In the genomic region with DNA sequence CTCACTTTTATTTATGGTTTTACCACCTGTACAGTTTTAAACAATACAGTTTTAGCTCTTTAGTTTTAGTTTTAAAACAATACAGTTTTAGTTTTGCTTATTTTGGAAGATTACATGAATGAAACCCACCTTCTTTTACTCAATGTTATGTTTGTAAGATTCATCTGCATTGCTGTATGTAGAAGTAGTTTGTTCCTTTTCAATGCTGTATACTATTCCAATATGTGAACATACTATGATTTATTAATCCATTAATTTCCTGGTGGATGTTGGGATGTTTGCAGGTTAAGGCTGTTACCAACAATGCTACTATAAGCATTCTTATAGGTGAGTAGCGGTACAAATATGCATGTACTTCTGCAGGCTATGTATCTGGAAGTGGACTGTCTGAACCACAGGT, we compare ENCODE assay signal across 20 cellular contexts. TPM values are rescaled to one million over a fixed set of nuclear protein-coding genes. Genes with fewer than 3 reads are reported as not detected.
"Had no signal": no experiment of that assay in that cellular context is flagged by ENCODE, and none has a peak within 500 bp of the region (broad histone marks: within the 10 kb centered on the region; RNA-seq: fewer than 3 reads in every experiment).

No MANE protein-coding gene starts in this region.

- H3K4me3 Mint-ChIP-seq: neural crest cell; stimulated activated memory B cell treated with anti-CD40 and anti-IgM and Interleukin-4, amounts not matched to agents 10 μg/mL and 1 μg/mL and 100 μg/mL, for 72 hours; stimulated activated naive CD8-positive, alpha-beta T cell treated with anti-CD3 and anti-CD28 coated beads, Interleukin-15, Interleukin-2, amounts not matched to agents 100 ng/mL and 50 ng/mL, for 24 hours had no signal

- H3K27me3 Mint-ChIP-seq: naive thymus-derived CD4-positive, alpha-beta T cell; stimulated activated naive CD8-positive, alpha-beta T cell treated with anti-CD3 and anti-CD28 coated beads, Interleukin-15, Interleukin-2, amounts not matched to agents 100 ng/mL and 50 ng/mL, for 24 hours had no signal

- H3K27ac Mint-ChIP-seq: stimulated activated memory B cell treated with anti-CD40 and anti-IgM and Interleukin-4, amounts not matched to agents 10 μg/mL and 1 μg/mL and 100 μg/mL, for 72 hours; stimulated activated naive CD8-positive, alpha-beta T cell treated with anti-CD3 and anti-CD28 coated beads, Interleukin-15, Interleukin-2, amounts not matched to agents 100 ng/mL and 50 ng/mL, for 24 hours had no signal

- ATAC-seq: esophagus mucosa; heart right ventricle; left lobe of liver; naive thymus-derived CD4-positive, alpha-beta T cell; right cardiac atrium; stimulated activated memory B cell treated with anti-CD40 and anti-IgM and Interleukin-4, amounts not matched to agents 10 μg/mL and 1 μg/mL and 100 μg/mL, for 72 hours had no signal

- DNase-seq: cortex of kidney; dorsolateral prefrontal cortex; effector CD8-positive, alpha-beta T cell; heart right ventricle; hypothalamus; mammary epithelial cell; posterior cingulate gyrus; right cardiac atrium; small intestine; stimulated activated CD4-positive, alpha-beta T cell treated with anti-CD3 and anti-CD28 coated beads, Interleukin-12 subunit alpha, Interleukin-12 subunit beta, amount 100 ng/mL, for 4 hours; upper lobe of left lung; uterus had no signal

RNA-seq across cellular contexts. Expression of a gene that starts 51.5 kb away (rescaled TPM):
- total RNA-seq: fibroblast of lung, mammary epithelial cell, osteocyte had no signal
- polyA plus RNA-seq: fibroblast of lung, mammary epithelial cell had no signal
